ENCODE assay signal across 9 cellular contexts in the genomic region with DNA sequence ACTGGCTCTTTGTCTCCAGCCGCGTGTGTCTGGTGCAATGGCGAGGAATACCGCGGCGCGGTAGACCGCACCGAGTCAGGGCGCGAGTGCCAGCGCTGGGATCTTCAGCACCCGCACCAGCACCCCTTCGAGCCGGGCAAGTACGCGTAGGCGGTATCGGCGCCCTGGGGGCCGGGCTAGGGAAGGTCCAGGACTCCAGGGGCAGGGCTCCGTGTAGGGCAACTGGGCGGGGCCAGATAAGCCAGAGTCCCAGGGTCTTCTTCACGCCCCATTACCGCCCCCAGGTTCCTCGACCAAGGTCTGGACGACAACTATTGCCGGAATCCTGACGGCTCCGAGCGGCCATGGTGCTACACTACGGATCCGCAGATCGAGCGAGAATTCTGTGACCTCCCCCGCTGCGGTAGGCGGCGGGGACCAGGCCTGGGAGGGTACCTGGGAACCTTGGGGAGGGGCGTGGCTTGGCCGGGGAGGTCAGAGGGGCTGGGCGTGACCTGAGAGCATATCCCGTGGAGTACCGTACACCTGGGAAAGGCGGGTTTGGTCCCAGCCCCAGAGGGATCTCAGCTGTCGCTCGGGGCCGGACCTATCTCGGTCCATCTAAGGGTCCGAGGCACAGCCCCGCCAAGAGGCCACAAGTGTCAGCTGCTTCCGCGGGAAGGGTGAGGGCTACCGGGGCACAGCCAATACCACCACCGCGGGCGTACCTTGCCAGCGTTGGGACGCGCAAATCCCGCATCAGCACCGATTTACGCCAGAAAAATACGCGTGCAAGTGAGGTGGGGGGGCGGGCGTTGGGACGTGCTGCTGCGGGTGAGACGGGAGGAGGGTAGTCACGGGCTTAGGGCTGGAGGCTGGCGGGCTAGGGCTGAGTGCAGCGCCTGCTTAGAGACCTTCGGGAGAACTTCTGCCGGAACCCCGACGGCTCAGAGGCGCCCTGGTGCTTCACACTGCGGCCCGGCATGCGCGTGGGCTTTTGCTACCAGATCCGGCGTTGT. TPM values are rescaled to one million over a fixed set of nuclear protein-coding genes. Genes with fewer than 3 reads are reported as not detected.
DNase-seq lines count a peak whose midpoint lies in the region; ATAC-seq and TF ChIP-seq lines count a peak whose summit lies in the region.
"Not testable (repeated sequence)": the region's sequence is repeated elsewhere in the genome, so short reads cannot be mapped to it uniquely, and the experiment has no call there.
"Had no signal": no experiment of that assay in that cellular context is flagged by ENCODE, and none has a peak within 500 bp of the region (broad histone marks: within the 10 kb centered on the region; RNA-seq: fewer than 3 reads in every experiment).

No MANE protein-coding gene starts in this region.

- H3K9ac ChIP-seq in H9 (ENCODE audit: extremely low read depth, insufficient read length, low read length); duodenal mucosa (ENCODE audit: low read depth in 1 of 2, low read length in 2 of 2): not testable (repeated sequence)

- not testable (repeated sequence) for H3K23ac ChIP-seq in H9 (ENCODE audit: insufficient read length, low read depth, low read length)

- not testable (repeated sequence) for H2BK5ac ChIP-seq in H9 (ENCODE audit: insufficient read length, low read length)

- H3K14ac ChIP-seq in H9 (ENCODE audit: insufficient read depth, low read length): not testable (repeated sequence)

- not testable (repeated sequence) for H2BK15ac ChIP-seq in H9 (ENCODE audit: low read depth, low read length)

- H3K4me1 Mint-ChIP-seq in H9; activated CD4-positive, alpha-beta T cell treated with anti-CD3 and anti-CD28 coated beads, Interleukin-2, amount 10 ng/mL, durations not matched to agents 7 days and 5 days: not testable (repeated sequence)

- H4K5ac ChIP-seq in H9 (ENCODE audit: insufficient read length, low read depth, low read length): not testable (repeated sequence)

- peak in 1 of 2 donors; percentile 8 for ATAC-seq in right cardiac atrium
- ATAC-seq in sciatic nerve: not testable (repeated sequence)

- not testable (repeated sequence) for H4K20me1 ChIP-seq in H9 (ENCODE audit: control insufficient read depth, insufficient read depth, insufficient read length)

- peak overlapping the region; percentile 61 to 66; a peak in 4 of 5 replicates for H3K4me3 Mint-ChIP-seq in H9
- H3K4me3 Mint-ChIP-seq in activated CD4-positive, alpha-beta T cell treated with anti-CD3 and anti-CD28 coated beads, Interleukin-2, amount 10 ng/mL, durations not matched to agents 7 days and 5 days: not testable (repeated sequence)

- H3K4me2 ChIP-seq in H9 (ENCODE audit: insufficient read depth, insufficient read length, low read length): not testable (repeated sequence)

- not testable (repeated sequence) for H3T11ph ChIP-seq in H9 (ENCODE audit: low read length)

- H3K36me3 ChIP-seq in duodenal mucosa (ENCODE audit: control insufficient read depth in 1 of 2, insufficient read depth in 2 of 2, low read length in 2 of 2); tibial artery: not testable (repeated sequence)

- not testable (repeated sequence) for H3K18ac ChIP-seq in H9 (ENCODE audit: insufficient read length, low read depth, low read length)

- H2AFZ ChIP-seq in H9 (ENCODE audit: low read length): not testable (repeated sequence)

- CTCF ChIA-PET in activated CD4-positive, alpha-beta T cell treated with anti-CD3 and anti-CD28 coated beads, Interleukin-2, amount 10 ng/mL, durations not matched to agents 7 days and 5 days (lab: Charles Lee): not testable (repeated sequence)

- not testable (repeated sequence) for H2AK5ac ChIP-seq in H9 (ENCODE audit: insufficient read length, low read length)

- H3K23me2 ChIP-seq in H9 (ENCODE audit: insufficient read length, low read depth, low read length, poor library complexity, severe bottlenecking): peaks cover 14% of the 10 kb centered on the region

- not testable (repeated sequence) for H3K27me3 ChIP-seq in H9 (ENCODE audit: insufficient read depth, low read length); duodenal mucosa (ENCODE audit: control insufficient read depth in 1 of 2, insufficient read depth in 2 of 2, low read length in 2 of 2); right cardiac atrium (ENCODE audit: control insufficient read depth, insufficient read depth)
- H3K27me3 ChIP-seq in tibial artery: peaks cover 0 to 16% of the 10 kb centered on the region in 2 donors

- not testable (repeated sequence) for H3K27ac ChIP-seq in H9 (ENCODE audit: insufficient read length, low read depth, low read length); duodenal mucosa (ENCODE audit: low read depth, low read length); right cardiac atrium (ENCODE audit: low read length); tibial artery

- H3K27me3 Mint-ChIP-seq in H9 (ENCODE audit: low read depth): peaks cover 26% of the 10 kb centered on the region
- H3K27me3 Mint-ChIP-seq in activated CD4-positive, alpha-beta T cell treated with anti-CD3 and anti-CD28 coated beads, Interleukin-2, amount 10 ng/mL, durations not matched to agents 7 days and 5 days: not testable (repeated sequence)

- not testable (repeated sequence) for H3K36me3 Mint-ChIP-seq in H9 (ENCODE audit: insufficient read depth in 1 of 3, low read depth in 3 of 3); activated CD4-positive, alpha-beta T cell treated with anti-CD3 and anti-CD28 coated beads, Interleukin-2, amount 10 ng/mL, durations not matched to agents 7 days and 5 days (ENCODE audit: low read depth)

- H3K56ac ChIP-seq in H9 (ENCODE audit: insufficient read length, low read depth, low read length): not testable (repeated sequence)

- peak overlapping the region; percentile 28 to 36 for H3K4me3 ChIP-seq in duodenal mucosa (ENCODE audit: low read depth in 1 of 2, low read length in 2 of 2)
- not testable (repeated sequence) for H3K4me3 ChIP-seq in right cardiac atrium (ENCODE audit: low read length); tibial artery

- not testable (repeated sequence) for TF ChIP-seq CTCF in H9 (conservative IDR thresholded peaks at IDR 0.05); tibial artery (IDR thresholded peaks at IDR 0.05)

- H3K4me1 ChIP-seq in H9 (ENCODE audit: insufficient read depth, low read length); right cardiac atrium (ENCODE audit: control insufficient read depth, insufficient read depth, low read length): not testable (repeated sequence)
- peaks cover 21 to 28% of the 10 kb centered on the region in 2 donors for H3K4me1 ChIP-seq in duodenal mucosa (ENCODE audit: control insufficient read depth in 1 of 2, insufficient read depth in 2 of 2, low read length in 2 of 2)
- H3K4me1 ChIP-seq in tibial artery: peaks cover 5 to 32% (median 21%) of the 10 kb centered on the region in 4 donors

- intact Hi-C loops in right cardiac atrium (cut with DNase I); sciatic nerve (cut with DNase I); tibial artery (cut with DNase I; ENCODE audit: low total_unique reads): not testable (repeated sequence)

- not testable (repeated sequence) for H3K79me1 ChIP-seq in H9 (ENCODE audit: insufficient read depth, low read depth, low read length, poor library complexity, severe bottlenecking)

- H4K8ac ChIP-seq in H9 (replicated peaks; ENCODE audit: insufficient read length, low read depth, low read length): not testable (repeated sequence)

- H4K91ac ChIP-seq in H9 (ENCODE audit: insufficient read length, low read depth, low read length): not testable (repeated sequence)

- not testable (repeated sequence) for H3K9me3 ChIP-seq in H9 (ENCODE audit: control insufficient read depth, low read depth, low read length); duodenal mucosa (ENCODE audit: control insufficient read depth in 1 of 2, low read length in 2 of 2); right cardiac atrium (ENCODE audit: control insufficient read depth, low read length); tibial artery

- not testable (repeated sequence) for H3K79me2 ChIP-seq in H9 (ENCODE audit: insufficient read depth, low read length)

- DNase-seq in H9: not testable (repeated sequence)
- DNase-seq in activated CD4-positive, alpha-beta T cell treated with anti-CD3 and anti-CD28 coated beads, Interleukin-2, amount 10 ng/mL, durations not matched to agents 7 days and 5 days: peak; percentile 5
- DNase-seq in activated effector memory CD4-positive, alpha-beta T cell treated with anti-CD3 and anti-CD28 coated beads, Interleukin-2, amount 50 U/mL, for 16 hours: peak; percentile 77
- DNase-seq in right cardiac atrium (peak; percentile 10 to 50 (median 49)), mesenteric fat pad (ENCODE audit: low spot score) (peak; percentile 89), sciatic nerve (ENCODE audit: low spot score) (peak; percentile 58), tibial artery (peak; percentile 5 to 53)

- whole genome bisulfite sequencing in H9 (ENCODE audit: extremely low coverage, insufficient read length, low lambda C conversion rate): no CpG with 5 or more reads among the region's 84 CpGs
- 4% methylated on average over 60 of the region's 84 CpGs for WGBS in right cardiac atrium

- POLR2A ChIA-PET in activated CD4-positive, alpha-beta T cell treated with anti-CD3 and anti-CD28 coated beads, Interleukin-2, amount 10 ng/mL, durations not matched to agents 7 days and 5 days (lab: Charles Lee): not testable (repeated sequence)

- not testable (repeated sequence) for H2BK20ac ChIP-seq in H9 (ENCODE audit: low read depth, low read length, poor library complexity, severe bottlenecking)

- not testable (repeated sequence) for H3K27ac Mint-ChIP-seq in H9; activated CD4-positive, alpha-beta T cell treated with anti-CD3 and anti-CD28 coated beads, Interleukin-2, amount 10 ng/mL, durations not matched to agents 7 days and 5 days

- H2BK120ac ChIP-seq in H9 (ENCODE audit: low read depth, low read length, poor library complexity, severe bottlenecking): not testable (repeated sequence)

- not testable (repeated sequence) for H2BK12ac ChIP-seq in H9 (ENCODE audit: insufficient read length, low read depth, low read length)

- not testable (repeated sequence) for H3K9me3 Mint-ChIP-seq in H9; activated CD4-positive, alpha-beta T cell treated with anti-CD3 and anti-CD28 coated beads, Interleukin-2, amount 10 ng/mL, durations not matched to agents 7 days and 5 days

- H3K4ac ChIP-seq in H9 (ENCODE audit: low read depth, low read length): not testable (repeated sequence)

RNA-seq across cellular contexts. Expression of a gene that starts 19.3 kb away (rescaled TPM):
- total RNA-seq in H9 (2021) (1,874 and 2,051 TPM in 2 replicates), right cardiac atrium (1,000 to 10,000 TPM; 3,675 to 8,578 (median 7,073) TPM), mesenteric fat pad (6,165 TPM), sciatic nerve (13,769 TPM)
- 1,000 to 10,000 TPM; 2,316 to 2,477 TPM for total RNA-seq in activated CD4-positive, alpha-beta T cell treated with anti-CD3 and anti-CD28 coated beads, Interleukin-2, amount 10 ng/mL, durations not matched to agents 7 days and 5 days
- not detected for polyA plus RNA-seq in right cardiac atrium
- polyA plus RNA-seq: thymus had no signal

RNA-seq across cellular contexts. Expression of a gene that starts 34.1 kb away (rescaled TPM):
- total RNA-seq in H9 (2021): 27.7 and 29.3 TPM in 2 replicates
- total RNA-seq in activated CD4-positive, alpha-beta T cell treated with anti-CD3 and anti-CD28 coated beads, Interleukin-2, amount 10 ng/mL, durations not matched to agents 7 days and 5 days: 1 to 10 TPM; 6.7 to 7.7 TPM
- 10 to 100 TPM in 3 of 4 donors, 1 to 10 TPM in 1; 8.9 to 18.7 (median 15.7) TPM for total RNA-seq in right cardiac atrium
- polyA plus RNA-seq in right cardiac atrium: 6.5 TPM
- 25.8 TPM for total RNA-seq in mesenteric fat pad
- 40.4 TPM for total RNA-seq in sciatic nerve
